In the genomic region with DNA sequence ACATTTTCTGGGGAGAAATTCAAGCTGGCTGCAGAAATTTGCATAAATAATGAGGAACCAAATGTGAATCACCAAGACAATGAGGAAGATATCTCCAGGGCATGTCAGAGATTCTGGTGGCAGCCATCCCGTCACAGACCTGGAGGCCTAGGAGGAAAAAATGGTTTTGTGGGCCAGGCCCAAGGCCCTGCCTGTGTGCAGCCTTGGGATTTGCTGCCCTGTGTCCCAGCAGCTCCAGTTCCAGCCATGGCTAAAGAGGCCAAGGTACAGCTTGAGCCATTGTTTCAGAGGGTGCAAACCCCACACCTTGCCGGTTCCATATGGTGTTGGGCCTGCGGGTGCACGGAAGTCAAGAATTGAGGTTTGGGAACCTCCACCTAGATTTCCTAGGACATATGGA, we compare ENCODE assay signal across 36 cellular contexts.
"Had no signal": no experiment of that assay in that cellular context is flagged by ENCODE, and none has a peak within 500 bp of the region (broad histone marks: within the 10 kb centered on the region; RNA-seq: fewer than 3 reads in every experiment).

No MANE protein-coding gene starts in this region.

- H3K36me3 ChIP-seq: MG63 had no signal

- H3K9me3 ChIP-seq: MG63 had no signal

- H3K4me3 ChIP-seq: MG63 had no signal

- DNase-seq: Karpas-422, Kasumi-1, MG63, MM.1S, MV-4-11, NCI-H1048, NCI-H1092, NCI-H1092 treated with DMSO at 0.1 percent for 48 hours, NCI-H1105, NCI-H1105 treated with DMSO at 0.1 percent for 48 hours, NCI-H1417, NCI-H1417 treated with DMSO at 0.1 percent for 48 hours, NCI-H1436, NCI-H1436 treated with DMSO at 0.1 percent for 48 hours, NCI-H146, NCI-H1694, NCI-H1694 treated with DMSO at 0.1 percent for 48 hours, NCI-H187, NCI-H187 treated with DMSO at 0.1 percent for 48 hours, NCI-H1930, NCI-H2029, NCI-H2029 treated with DMSO at 0.1 percent for 48 hours, NCI-H2081, NCI-H2081 treated with DMSO at 0.1 percent for 48 hours, NCI-H2107, NCI-H2171, NCI-H2171 treated with DMSO at 0.1 percent for 48 hours, NCI-H2227 treated with DMSO at 0.1 percent for 48 hours, NCI-H226, NCI-H345, NCI-H446, NCI-H446 treated with DMSO at 0.1 percent for 48 hours, NCI-H510A, NCI-H510A treated with DMSO at 0.1 percent for 48 hours, NCI-H524, NCI-H524 treated with DMSO at 0.1 percent for 48 hours had no signal

- H3K27me3 ChIP-seq: MG63 had no signal
